ENCODE assay signal across 1 cellular context in genomic region chr21:35737899-35738341, GRCh38.
TF ChIP-seq lines count a peak whose summit lies in the region.

No MANE protein-coding gene starts in this region.

TF ChIP-seq in GM23338, 12 proteins besides CTCF, POLR2A, EP300 and RAD21 (continued from another document):
- TF ChIP-seq ZNF462 (CRISPR knock-in tag; IDR thresholded peaks at IDR 0.05) = no peak
- TF ChIP-seq JUNB (IDR thresholded peaks at IDR 0.05; ENCODE audit: unreplicated experiment) = no peak
- no peak for TF ChIP-seq EZH2phosphoT487 (IDR thresholded peaks at IDR 0.05; ENCODE audit: unreplicated experiment)
- TF ChIP-seq CREB1 (CRISPR knock-in tag; IDR thresholded peaks at IDR 0.05; ENCODE audit: low read depth) = no peak
- TF ChIP-seq NANOG (IDR thresholded peaks at IDR 0.05; ENCODE audit: borderline replicate concordance) = no peak
- TF ChIP-seq, protein P1, sequence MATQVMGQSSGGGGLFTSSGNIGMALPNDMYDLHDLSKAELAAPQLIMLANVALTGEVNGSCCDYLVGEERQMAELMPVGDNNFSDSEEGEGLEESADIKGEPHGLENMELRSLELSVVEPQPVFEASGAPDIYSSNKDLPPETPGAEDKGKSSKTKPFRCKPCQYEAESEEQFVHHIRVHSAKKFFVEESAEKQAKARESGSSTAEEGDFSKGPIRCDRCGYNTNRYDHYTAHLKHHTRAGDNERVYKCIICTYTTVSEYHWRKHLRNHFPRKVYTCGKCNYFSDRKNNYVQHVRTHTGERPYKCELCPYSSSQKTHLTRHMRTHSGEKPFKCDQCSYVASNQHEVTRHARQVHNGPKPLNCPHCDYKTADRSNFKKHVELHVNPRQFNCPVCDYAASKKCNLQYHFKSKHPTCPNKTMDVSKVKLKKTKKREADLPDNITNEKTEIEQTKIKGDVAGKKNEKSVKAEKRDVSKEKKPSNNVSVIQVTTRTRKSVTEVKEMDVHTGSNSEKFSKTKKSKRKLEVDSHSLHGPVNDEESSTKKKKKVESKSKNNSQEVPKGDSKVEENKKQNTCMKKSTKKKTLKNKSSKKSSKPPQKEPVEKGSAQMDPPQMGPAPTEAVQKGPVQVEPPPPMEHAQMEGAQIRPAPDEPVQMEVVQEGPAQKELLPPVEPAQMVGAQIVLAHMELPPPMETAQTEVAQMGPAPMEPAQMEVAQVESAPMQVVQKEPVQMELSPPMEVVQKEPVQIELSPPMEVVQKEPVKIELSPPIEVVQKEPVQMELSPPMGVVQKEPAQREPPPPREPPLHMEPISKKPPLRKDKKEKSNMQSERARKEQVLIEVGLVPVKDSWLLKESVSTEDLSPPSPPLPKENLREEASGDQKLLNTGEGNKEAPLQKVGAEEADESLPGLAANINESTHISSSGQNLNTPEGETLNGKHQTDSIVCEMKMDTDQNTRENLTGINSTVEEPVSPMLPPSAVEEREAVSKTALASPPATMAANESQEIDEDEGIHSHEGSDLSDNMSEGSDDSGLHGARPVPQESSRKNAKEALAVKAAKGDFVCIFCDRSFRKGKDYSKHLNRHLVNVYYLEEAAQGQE (IDR thresholded peaks at IDR 0.05; ENCODE audit: unreplicated experiment) = no peak
- no peak for TF ChIP-seq ETS1 (IDR thresholded peaks at IDR 0.05)
- TF ChIP-seq ZNF331 (CRISPR knock-in tag; IDR thresholded peaks at IDR 0.05; ENCODE audit: low read depth) = no peak
- no peak for TF ChIP-seq POLR2AphosphoS5 (IDR thresholded peaks at IDR 0.05; ENCODE audit: low read depth)
- no peak for TF ChIP-seq STAT1 (IDR thresholded peaks at IDR 0.05; ENCODE audit: unreplicated experiment)
